Comparison of ENCODE assay signal across 14 cellular contexts in the genomic region with DNA sequence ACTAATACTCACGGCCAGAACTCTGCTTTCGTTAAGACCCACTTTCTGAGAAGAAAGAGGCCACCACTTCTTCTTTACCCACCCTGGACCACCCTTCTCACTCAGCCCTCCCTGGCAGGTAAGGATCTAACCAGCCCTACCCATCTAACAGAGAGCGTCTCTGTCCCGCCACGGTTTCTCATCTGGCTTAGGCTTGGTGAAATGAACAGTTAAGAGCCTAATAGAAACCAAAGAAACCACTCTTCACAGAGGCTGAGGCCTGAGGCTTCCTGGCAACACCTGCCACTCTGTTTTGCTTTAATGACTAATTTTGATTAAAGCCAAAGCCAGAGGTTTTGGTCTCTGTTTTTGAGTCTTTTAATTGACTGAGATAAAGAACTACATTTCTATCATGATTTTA.
DNase-seq lines count a peak whose midpoint lies in the region; ATAC-seq and TF ChIP-seq lines count a peak whose summit lies in the region.
"Had no signal": no experiment of that assay in that cellular context is flagged by ENCODE, and none has a peak within 500 bp of the region (broad histone marks: within the 10 kb centered on the region; RNA-seq: fewer than 3 reads in every experiment).

No MANE protein-coding gene starts in this region.

- H3K9me3 Mint-ChIP-seq in activated CD8-positive, alpha-beta T cell treated with anti-CD3 and anti-CD28 coated beads, Interleukin-2, amount 10 ng/mL, durations not matched to agents 7 days and 5 days (ENCODE audit: insufficient read depth), result no peaks in the 10 kb centered on the region
- H3K9me3 Mint-ChIP-seq in activated CD8-positive, alpha-beta T cell treated with anti-CD3 and anti-CD28 coated beads for 36 hours, result no peaks in the 10 kb centered on the region
- H3K9me3 Mint-ChIP-seq in stimulated activated naive B cell treated with anti-CD40 and anti-IgM and Interleukin-4, amounts not matched to agents 10 μg/mL and 1 μg/mL and 100 μg/mL, for 72 hours, result peaks cover 4 to 8% of the 10 kb centered on the region in 2 donors

- no TSS peak for BruUV-seq in A673 (replicated peaks; lab: Mats Ljungman, UMichigan)

- H3K4me3 Mint-ChIP-seq in activated CD8-positive, alpha-beta T cell treated with anti-CD3 and anti-CD28 coated beads, Interleukin-2, amount 10 ng/mL, durations not matched to agents 7 days and 5 days, result no peak overlapping the region
- no peak overlapping the region for H3K4me3 Mint-ChIP-seq in activated CD8-positive, alpha-beta T cell treated with anti-CD3 and anti-CD28 coated beads for 36 hours
- H3K4me3 Mint-ChIP-seq in stimulated activated naive B cell treated with anti-CD40 and anti-IgM and Interleukin-4, amounts not matched to agents 10 μg/mL and 1 μg/mL and 100 μg/mL, for 72 hours, result no peak overlapping the region

- peaks cover 2% of the 10 kb centered on the region for H3K27me3 Mint-ChIP-seq in activated CD8-positive, alpha-beta T cell treated with anti-CD3 and anti-CD28 coated beads, Interleukin-2, amount 10 ng/mL, durations not matched to agents 7 days and 5 days (ENCODE audit: low read depth)
- H3K27me3 Mint-ChIP-seq in activated CD8-positive, alpha-beta T cell treated with anti-CD3 and anti-CD28 coated beads for 36 hours, result no peaks in the 10 kb centered on the region
- peaks cover 21 to 22% of the 10 kb centered on the region in 2 donors for H3K27me3 Mint-ChIP-seq in stimulated activated naive B cell treated with anti-CD40 and anti-IgM and Interleukin-4, amounts not matched to agents 10 μg/mL and 1 μg/mL and 100 μg/mL, for 72 hours

- CTCF ChIA-PET in activated CD8-positive, alpha-beta T cell treated with anti-CD3 and anti-CD28 coated beads, Interleukin-2, amount 10 ng/mL, durations not matched to agents 7 days and 5 days (lab: Charles Lee), result no interaction called here
- CTCF ChIA-PET in activated CD8-positive, alpha-beta T cell treated with anti-CD3 and anti-CD28 coated beads for 36 hours (lab: Charles Lee), result no interaction called here
- CTCF ChIA-PET in A673 (lab: Charles Lee), result no interaction called here

- no peaks in the 10 kb centered on the region for H3K9me3 ChIP-seq in A673 (ENCODE audit: low read depth, low read length, poor library complexity, severe bottlenecking)
- H3K9me3 ChIP-seq: transverse colon had no signal

- H3K36me3 Mint-ChIP-seq in activated CD8-positive, alpha-beta T cell treated with anti-CD3 and anti-CD28 coated beads, Interleukin-2, amount 10 ng/mL, durations not matched to agents 7 days and 5 days (ENCODE audit: low read depth), result no peaks in the 10 kb centered on the region
- H3K36me3 Mint-ChIP-seq in activated CD8-positive, alpha-beta T cell treated with anti-CD3 and anti-CD28 coated beads for 36 hours (ENCODE audit: low read depth), result no peaks in the 10 kb centered on the region
- peaks cover 3 to 8% of the 10 kb centered on the region in 2 donors for H3K36me3 Mint-ChIP-seq in stimulated activated naive B cell treated with anti-CD40 and anti-IgM and Interleukin-4, amounts not matched to agents 10 μg/mL and 1 μg/mL and 100 μg/mL, for 72 hours

- H3K4me3 ChIP-seq in H7 (ENCODE audit: insufficient read depth, low read depth, low read length), result no peak overlapping the region
- no peak overlapping the region for H3K4me3 ChIP-seq in A673 (ENCODE audit: low read depth, low read length, poor library complexity, severe bottlenecking)
- H3K4me3 ChIP-seq: transverse colon had no signal

- POLR2A ChIA-PET in activated CD8-positive, alpha-beta T cell treated with anti-CD3 and anti-CD28 coated beads, Interleukin-2, amount 10 ng/mL, durations not matched to agents 7 days and 5 days (lab: Charles Lee), result no interaction called here
- POLR2A ChIA-PET in activated CD8-positive, alpha-beta T cell treated with anti-CD3 and anti-CD28 coated beads for 36 hours (lab: Charles Lee), result no interaction called here
- POLR2A ChIA-PET in A673 (lab: Charles Lee; ENCODE audit: low non-redundant PET), result no interaction called here

- peak; percentile 71 for ATAC-seq in activated CD8-positive, alpha-beta T cell treated with anti-CD3 and anti-CD28 coated beads, Interleukin-2, amount 10 ng/mL, durations not matched to agents 7 days and 5 days
- ATAC-seq in activated CD8-positive, alpha-beta T cell treated with anti-CD3 and anti-CD28 coated beads for 36 hours, result no peak
- ATAC-seq in GM21717 (IDR thresholded peaks at IDR 0.05; ENCODE audit: unreplicated experiment) (peak; percentile 81), HG03175 (IDR thresholded peaks at IDR 0.05; ENCODE audit: unreplicated experiment) (peak; percentile 77)
- peak; percentile 76 to 81 for ATAC-seq in stimulated activated naive B cell treated with anti-CD40 and anti-IgM and Interleukin-4, amounts not matched to agents 10 μg/mL and 1 μg/mL and 100 μg/mL, for 72 hours (replicated peaks)

- H3K27ac ChIP-seq in A673 (ENCODE audit: low read depth, low read length, poor library complexity, severe bottlenecking), result no peak overlapping the region
- H3K27ac ChIP-seq: transverse colon had no signal

- H3K27me3 ChIP-seq in H7 (ENCODE audit: control insufficient read depth, insufficient read depth, low read length), result no peaks in the 10 kb centered on the region
- H3K27me3 ChIP-seq in A673 (replicated peaks; ENCODE audit: insufficient read depth, low read depth, low read length, poor library complexity), result no peaks in the 10 kb centered on the region
- H3K27me3 ChIP-seq: transverse colon had no signal

- intact Hi-C loops in activated CD8-positive, alpha-beta T cell treated with anti-CD3 and anti-CD28 coated beads for 36 hours (cut with micrococcal nuclease), result no loop called here
- intact Hi-C loops in A673 (cut with micrococcal nuclease; ENCODE audit: unreplicated experiment), result loop anchor here (10.0 kb wide), 1 partner anchor 275 kb away; no protein-coding TSS in a partner anchor

- no peak for TF ChIP-seq CTCF in activated CD8-positive, alpha-beta T cell treated with anti-CD3 and anti-CD28 coated beads for 36 hours (IDR thresholded peaks at IDR 0.05)
- no peak for TF ChIP-seq CTCF in A673 (conservative IDR thresholded peaks at IDR 0.05; ENCODE audit: low read depth, low read length)

- DNase-seq in activated CD8-positive, alpha-beta T cell treated with anti-CD3 and anti-CD28 coated beads, Interleukin-2, amount 10 ng/mL, durations not matched to agents 7 days and 5 days, result peak; percentile 37
- DNase-seq in activated CD8-positive, alpha-beta T cell treated with anti-CD3 and anti-CD28 coated beads for 36 hours, result no peak
- no peak for DNase-seq in stimulated activated naive B cell treated with anti-CD40 and anti-IgM and Interleukin-4, amounts not matched to agents 10 μg/mL and 1 μg/mL and 100 μg/mL, for 72 hours
- DNase-seq in H7, result no peak
- no peak for DNase-seq in A673 (ENCODE audit: low spot score)
- no peak for DNase-seq in activated CD4-positive, alpha-beta T cell treated with anti-CD3 and anti-CD28 coated beads, Interleukin-2, amount 50 U/mL, for 48 hours
- DNase-seq: activated CD4-positive, alpha-beta T cell treated with anti-CD3 and anti-CD28 coated beads for 4 hours; GDM1; NCI-H1436 treated with DMSO at 0.1 percent for 48 hours; SHP77; stimulated activated CD4-positive, alpha-beta T cell treated with anti-CD3 and anti-CD28 coated beads, Interleukin-2, amount 100 ng/mL, for 24 hours; transverse colon had no signal

- H3K4me1 Mint-ChIP-seq in activated CD8-positive, alpha-beta T cell treated with anti-CD3 and anti-CD28 coated beads, Interleukin-2, amount 10 ng/mL, durations not matched to agents 7 days and 5 days (ENCODE audit: low read depth), result peaks cover 13% of the 10 kb centered on the region
- peaks cover 8% of the 10 kb centered on the region for H3K4me1 Mint-ChIP-seq in activated CD8-positive, alpha-beta T cell treated with anti-CD3 and anti-CD28 coated beads for 36 hours (ENCODE audit: low read depth)
- H3K4me1 Mint-ChIP-seq in stimulated activated naive B cell treated with anti-CD40 and anti-IgM and Interleukin-4, amounts not matched to agents 10 μg/mL and 1 μg/mL and 100 μg/mL, for 72 hours, result peaks cover 34 to 40% of the 10 kb centered on the region in 2 donors

- no peak overlapping the region for H3K27ac Mint-ChIP-seq in activated CD8-positive, alpha-beta T cell treated with anti-CD3 and anti-CD28 coated beads, Interleukin-2, amount 10 ng/mL, durations not matched to agents 7 days and 5 days
- H3K27ac Mint-ChIP-seq in activated CD8-positive, alpha-beta T cell treated with anti-CD3 and anti-CD28 coated beads for 36 hours, result no peak overlapping the region
- H3K27ac Mint-ChIP-seq in stimulated activated naive B cell treated with anti-CD40 and anti-IgM and Interleukin-4, amounts not matched to agents 10 μg/mL and 1 μg/mL and 100 μg/mL, for 72 hours, result no peak overlapping the region

- H3K36me3 ChIP-seq in H7 (replicated peaks; ENCODE audit: control insufficient read depth, insufficient read depth, low read length), result no peaks in the 10 kb centered on the region
- H3K36me3 ChIP-seq in A673 (ENCODE audit: insufficient read depth, low read length, poor library complexity, severe bottlenecking), result no peaks in the 10 kb centered on the region
- H3K36me3 ChIP-seq: transverse colon had no signal

- H3K4me1 ChIP-seq in A673 (ENCODE audit: insufficient read depth, low read length, poor library complexity, severe bottlenecking), result no peaks in the 10 kb centered on the region
- H3K4me1 ChIP-seq: transverse colon had no signal
